10 cellular contexts compared by ENCODE assay signal in genomic region chr6:98957440-98957839, GRCh38. TPM values are rescaled to one million over a fixed set of nuclear protein-coding genes. Genes with fewer than 3 reads are reported as not detected.
DNase-seq lines count a peak whose midpoint lies in the region; TF ChIP-seq lines count a peak whose summit lies in the region.
"Had no signal": no experiment of that assay in that cellular context is flagged by ENCODE, and none has a peak within 500 bp of the region (broad histone marks: within the 10 kb centered on the region; RNA-seq: fewer than 3 reads in every experiment).

No MANE protein-coding gene starts in this region.

- CTCF ChIA-PET in OCI-LY7 (lab: Charles Lee; ENCODE audit: unreplicated experiment), result no interaction called here

- BruUV-seq in OCI-LY7 (replicated peaks; lab: Mats Ljungman, UMichigan), result no TSS peak

- H3K27ac ChIP-seq in smooth muscle cell (ENCODE audit: low read depth) (peak overlapping the region; percentile 22), OCI-LY7 (ENCODE audit: low read depth, low read length, poor library complexity, severe bottlenecking) (no peak overlapping the region)

- H3K79me2 ChIP-seq in smooth muscle cell (ENCODE audit: low read depth) (no peaks in the 10 kb centered on the region), OCI-LY7 (ENCODE audit: insufficient read depth, low read depth, low read length) (no peaks in the 10 kb centered on the region)

- H3K36me3 ChIP-seq in smooth muscle cell (ENCODE audit: low read depth), result no peaks in the 10 kb centered on the region
- H3K36me3 ChIP-seq in OCI-LY7 (ENCODE audit: insufficient read depth, low read length), result no peaks in the 10 kb centered on the region

- H3K4me2 ChIP-seq in smooth muscle cell (peak overlapping the region; percentile 30), OCI-LY7 (ENCODE audit: low read length) (no peak overlapping the region)

- WGBS in smooth muscle cell (ENCODE audit: low lambda C conversion rate), result 3% methylated on average over 3 of the region's 3 CpGs

- intact Hi-C loops in OCI-LY7 (cut with micrococcal nuclease; ENCODE audit: unreplicated experiment), result no loop called here

- H4K20me1 ChIP-seq in smooth muscle cell (ENCODE audit: low read depth) (no peaks in the 10 kb centered on the region), OCI-LY7 (ENCODE audit: insufficient read depth, low read length) (no peaks in the 10 kb centered on the region)

- no peaks in the 10 kb centered on the region for H3K9me2 ChIP-seq in OCI-LY7 (ENCODE audit: insufficient read depth, low read length)

- POLR2A ChIA-PET in OCI-LY7 (lab: Charles Lee), result interaction anchor here (0.7 kb wide), 1 partner anchor 86 kb away, joined by 3 read pairs; no protein-coding TSS in a partner anchor

- peak; percentile 89 for DNase-seq in HCEC 1CT
- peak; percentile 17 for DNase-seq in SW480 (ENCODE audit: low spot score)
- DNase-seq in fibroblast of peridontal ligament (ENCODE audit: extremely low read depth), result peak; percentile 68
- no peak for DNase-seq in smooth muscle cell (lab: John Stamatoyannopoulos, UW; ENCODE audit: unreplicated experiment)
- DNase-seq in OCI-LY7 (ENCODE audit: low spot score), result no peak
- DNase-seq in SHP77 treated with DMSO at 0.1 percent for 48 hours (lab: John Stamatoyannopoulos, UW), result no peak
- no peak for DNase-seq in NCI-H1092 (lab: John Stamatoyannopoulos, UW)
- no peak for DNase-seq in NAMALWA (ENCODE audit: low spot score)
- DNase-seq: activated B cell treated with CpG ODN at 0.5 μM for 24 hours; activated effector memory CD4-positive, alpha-beta T cell treated with Interleukin-2 at 50 U/mL for 16 hours had no signal

- peaks cover 5% of the 10 kb centered on the region for H3K4me1 ChIP-seq in smooth muscle cell (ENCODE audit: low read depth)
- no peaks in the 10 kb centered on the region for H3K4me1 ChIP-seq in OCI-LY7 (ENCODE audit: insufficient read depth, low read length, poor library complexity, severe bottlenecking)

- no peaks in the 10 kb centered on the region for H3K9me3 ChIP-seq in smooth muscle cell (replicated peaks; ENCODE audit: low read depth)
- no peaks in the 10 kb centered on the region for H3K9me3 ChIP-seq in OCI-LY7 (ENCODE audit: low read length)

- H2AFZ ChIP-seq in smooth muscle cell (ENCODE audit: low read depth), result no peak overlapping the region
- H2AFZ ChIP-seq in OCI-LY7 (ENCODE audit: low read length), result no peak overlapping the region

- no peak overlapping the region for H3K9ac ChIP-seq in smooth muscle cell (ENCODE audit: low read depth)

- H3K4me3 ChIP-seq in smooth muscle cell, result no peak overlapping the region
- H3K4me3 ChIP-seq in OCI-LY7 (ENCODE audit: low read depth, low read length, poor library complexity, severe bottlenecking), result no peak overlapping the region

- H3F3A ChIP-seq in smooth muscle cell (ENCODE audit: low read depth), result peaks cover 9% of the 10 kb centered on the region

- TF ChIP-seq CTCF in smooth muscle cell (IDR thresholded peaks at IDR 0.05; ENCODE audit: borderline replicate concordance, insufficient read depth, poor library complexity, severe bottlenecking) (no peak), OCI-LY7 (conservative IDR thresholded peaks at IDR 0.05; ENCODE audit: low read length) (no peak)

- no peaks in the 10 kb centered on the region for H3K27me3 ChIP-seq in smooth muscle cell (ENCODE audit: low read depth)

RNA-seq across cellular contexts. Expression of gene FBXL4, which starts 9.7 kb away (rescaled TPM):
- 18.8 and 23.0 TPM in 2 replicates for total RNA-seq in smooth muscle cell
- 7.3 and 7.7 TPM in 2 replicates for polyA plus RNA-seq in smooth muscle cell
- 8.0 and 14.5 TPM in 2 replicates for total RNA-seq in OCI-LY7 (2014; rRNA removed; shearing (Covaris generic))
- 20.9 and 22.2 TPM in 2 replicates for total RNA-seq in OCI-LY7 (2022)

Comparison
In these comparisons a context has a peak if more than half of its experiments do, and no peak if none do; other contexts are left out.
1. DNase-seq: peak in HCEC 1CT (single experiment), SW480 (single experiment) and fibroblast of peridontal ligament (single experiment); none in smooth muscle cell (single experiment), OCI-LY7 (single experiment), SHP77 treated with DMSO at 0.1 percent for 48 hours (single experiment), NCI-H1092 (single experiment) and NAMALWA (single experiment).